ENCODE assay signal across 20 cellular contexts in the genomic region with DNA sequence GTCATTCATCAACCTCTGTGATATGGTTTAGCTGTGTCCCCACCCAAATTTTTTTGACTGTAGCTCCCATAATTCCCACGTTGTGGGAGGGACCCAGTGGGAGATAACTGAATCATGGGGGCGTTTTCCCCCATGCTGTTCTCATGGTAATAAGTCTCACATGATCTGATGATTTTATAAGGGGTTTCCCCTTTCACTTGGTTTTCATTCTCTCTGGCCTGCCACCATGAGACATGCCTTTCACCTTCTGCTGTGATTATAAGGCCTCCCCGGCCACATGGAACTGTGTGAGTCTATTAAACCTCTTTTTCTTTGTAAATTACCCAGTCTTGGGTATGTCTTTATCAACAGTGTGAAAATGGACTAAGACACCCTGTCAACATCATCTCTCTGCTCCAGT. TPM values are rescaled to one million over a fixed set of nuclear protein-coding genes. Genes with fewer than 3 reads are reported as not detected.
DNase-seq lines count a peak whose midpoint lies in the region; ATAC-seq and TF ChIP-seq lines count a peak whose summit lies in the region.
"Had no signal": no experiment of that assay in that cellular context is flagged by ENCODE, and none has a peak within 500 bp of the region (broad histone marks: within the 10 kb centered on the region; RNA-seq: fewer than 3 reads in every experiment).

No MANE protein-coding gene starts in this region.

- peak overlapping the region; percentile 5 for H3K27ac Mint-ChIP-seq in activated CD4-positive, alpha-beta memory T cell treated with anti-CD3 and anti-CD28 coated beads for 36 hours
- no peak overlapping the region for H3K27ac Mint-ChIP-seq in activated CD4-positive, alpha-beta memory T cell treated with anti-CD3 and anti-CD28 coated beads, Interleukin-2, amount 10 ng/mL, durations not matched to agents 7 days and 5 days
- H3K27ac Mint-ChIP-seq in activated naive CD4-positive, alpha-beta T cell treated with anti-CD3 and anti-CD28 coated beads, Interleukin-2, amount 50 U/mL, for 72 hours: peak overlapping the region; percentile 41 to 85
- no peak overlapping the region for H3K27ac Mint-ChIP-seq in activated naive CD4-positive, alpha-beta T cell treated with anti-CD3 and anti-CD28 coated beads, Interleukin-2, amount 10 ng/mL, durations not matched to agents 7 days and 5 days
- peak overlapping the region; percentile 44 for H3K27ac Mint-ChIP-seq in activated naive CD8-positive, alpha-beta T cell treated with anti-CD3 and anti-CD28 coated beads, Interleukin-2, amount 50 U/mL, for 24 hours
- H3K27ac Mint-ChIP-seq in stimulated activated naive CD8-positive, alpha-beta T cell treated with anti-CD3 and anti-CD28 coated beads, Interleukin-15, Interleukin-2, amounts not matched to agents 100 ng/mL and 50 ng/mL, for 24 hours: peak overlapping the region; percentile 32
- H3K27ac Mint-ChIP-seq: B cell had no signal

- no peaks in the 10 kb centered on the region for H3K27me3 Mint-ChIP-seq in activated CD4-positive, alpha-beta memory T cell treated with anti-CD3 and anti-CD28 coated beads for 36 hours
- no peaks in the 10 kb centered on the region for H3K27me3 Mint-ChIP-seq in activated CD4-positive, alpha-beta memory T cell treated with anti-CD3 and anti-CD28 coated beads, Interleukin-2, amount 10 ng/mL, durations not matched to agents 7 days and 5 days
- no peaks in the 10 kb centered on the region for H3K27me3 Mint-ChIP-seq in activated naive CD4-positive, alpha-beta T cell treated with anti-CD3 and anti-CD28 coated beads, Interleukin-2, amount 10 ng/mL, durations not matched to agents 7 days and 5 days
- H3K27me3 Mint-ChIP-seq in activated naive CD8-positive, alpha-beta T cell treated with anti-CD3 and anti-CD28 coated beads, Interleukin-2, amount 50 U/mL, for 24 hours: no peaks in the 10 kb centered on the region
- H3K27me3 Mint-ChIP-seq in stimulated activated naive CD8-positive, alpha-beta T cell treated with anti-CD3 and anti-CD28 coated beads, Interleukin-15, Interleukin-2, amounts not matched to agents 100 ng/mL and 50 ng/mL, for 24 hours: no peaks in the 10 kb centered on the region
- H3K27me3 Mint-ChIP-seq: B cell had no signal

- TF ChIP-seq CTCF in vagina (IDR thresholded peaks at IDR 0.05): no peak

- POLR2A ChIA-PET in activated CD4-positive, alpha-beta memory T cell treated with anti-CD3 and anti-CD28 coated beads for 36 hours (lab: Charles Lee): no interaction called here
- POLR2A ChIA-PET in activated CD4-positive, alpha-beta memory T cell treated with anti-CD3 and anti-CD28 coated beads, Interleukin-2, amount 10 ng/mL, durations not matched to agents 7 days and 5 days (lab: Charles Lee): no interaction called here

- no peak for DNase-seq in activated CD4-positive, alpha-beta memory T cell treated with anti-CD3 and anti-CD28 coated beads for 36 hours
- no peak for DNase-seq in activated CD4-positive, alpha-beta memory T cell treated with anti-CD3 and anti-CD28 coated beads, Interleukin-2, amount 10 ng/mL, durations not matched to agents 7 days and 5 days
- no peak for DNase-seq in activated naive CD4-positive, alpha-beta T cell treated with anti-CD3 and anti-CD28 coated beads, Interleukin-2, amount 50 U/mL, for 72 hours (ENCODE audit: low spot score in 2 of 2)
- no peak for DNase-seq in activated naive CD4-positive, alpha-beta T cell treated with anti-CD3 and anti-CD28 coated beads, Interleukin-2, amount 10 ng/mL, durations not matched to agents 7 days and 5 days
- DNase-seq in activated naive CD8-positive, alpha-beta T cell treated with anti-CD3 and anti-CD28 coated beads, Interleukin-2, amount 50 U/mL, for 24 hours: no peak
- no peak for DNase-seq in vagina (ENCODE audit: extremely low spot score in 2 of 2)
- DNase-seq: DMS79, Kasumi-1, NCI-H1694 treated with DMSO at 0.1 percent for 48 hours, NCI-H2081 treated with DMSO at 0.1 percent for 48 hours, NCI-H2171 treated with DMSO at 0.1 percent for 48 hours, NCI-H524 treated with DMSO at 0.1 percent for 48 hours, NCI-H82, SJCRH30 had no signal

- intact Hi-C loops in activated CD4-positive, alpha-beta memory T cell treated with anti-CD3 and anti-CD28 coated beads for 36 hours (cut with micrococcal nuclease): no loop called here
- intact Hi-C loops in vagina (cut with DNase I): no loop called here

- no peak overlapping the region for H3K27ac ChIP-seq in vagina
- H3K27ac ChIP-seq: SJCRH30 had no signal

- ATAC-seq in activated naive CD4-positive, alpha-beta T cell treated with anti-CD3 and anti-CD28 coated beads, Interleukin-2, amount 50 U/mL, for 72 hours: peak in 1 of 2 donors; percentile 48
- peak; percentile 47 for ATAC-seq in activated naive CD8-positive, alpha-beta T cell treated with anti-CD3 and anti-CD28 coated beads, Interleukin-2, amount 50 U/mL, for 24 hours
- no peak for ATAC-seq in HG03175 (IDR thresholded peaks at IDR 0.05; ENCODE audit: unreplicated experiment)
- ATAC-seq: Panc1 had no signal

- peaks cover 0 to 53% of the 10 kb centered on the region in 2 donors for H3K36me3 ChIP-seq in vagina
- H3K36me3 ChIP-seq: SJCRH30 had no signal

- TF ChIP-seq POLR2A in vagina (IDR thresholded peaks at IDR 0.05): no peak

- H3K4me1 ChIP-seq in vagina: no peaks in the 10 kb centered on the region
- H3K4me1 ChIP-seq: SJCRH30 had no signal

- H3K4me3 ChIP-seq in vagina: no peak overlapping the region
- H3K4me3 ChIP-seq: SJCRH30 had no signal

- H3K4me3 Mint-ChIP-seq in activated CD4-positive, alpha-beta memory T cell treated with anti-CD3 and anti-CD28 coated beads for 36 hours: no peak overlapping the region
- H3K4me3 Mint-ChIP-seq in activated CD4-positive, alpha-beta memory T cell treated with anti-CD3 and anti-CD28 coated beads, Interleukin-2, amount 10 ng/mL, durations not matched to agents 7 days and 5 days: no peak overlapping the region
- H3K4me3 Mint-ChIP-seq in activated naive CD4-positive, alpha-beta T cell treated with anti-CD3 and anti-CD28 coated beads, Interleukin-2, amount 10 ng/mL, durations not matched to agents 7 days and 5 days: no peak overlapping the region
- H3K4me3 Mint-ChIP-seq in activated naive CD8-positive, alpha-beta T cell treated with anti-CD3 and anti-CD28 coated beads, Interleukin-2, amount 50 U/mL, for 24 hours: no peak overlapping the region
- no peak overlapping the region for H3K4me3 Mint-ChIP-seq in stimulated activated naive CD8-positive, alpha-beta T cell treated with anti-CD3 and anti-CD28 coated beads, Interleukin-15, Interleukin-2, amounts not matched to agents 100 ng/mL and 50 ng/mL, for 24 hours
- H3K4me3 Mint-ChIP-seq: B cell, CD14-positive monocyte had no signal

- no peaks in the 10 kb centered on the region for H3K9me3 ChIP-seq in vagina
- H3K9me3 ChIP-seq: SJCRH30 had no signal

- H3K9me3 Mint-ChIP-seq in activated CD4-positive, alpha-beta memory T cell treated with anti-CD3 and anti-CD28 coated beads for 36 hours: no peaks in the 10 kb centered on the region
- H3K9me3 Mint-ChIP-seq in activated CD4-positive, alpha-beta memory T cell treated with anti-CD3 and anti-CD28 coated beads, Interleukin-2, amount 10 ng/mL, durations not matched to agents 7 days and 5 days: no peaks in the 10 kb centered on the region
- H3K9me3 Mint-ChIP-seq in activated naive CD4-positive, alpha-beta T cell treated with anti-CD3 and anti-CD28 coated beads, Interleukin-2, amount 50 U/mL, for 72 hours: no peaks in the 10 kb centered on the region
- no peaks in the 10 kb centered on the region for H3K9me3 Mint-ChIP-seq in activated naive CD4-positive, alpha-beta T cell treated with anti-CD3 and anti-CD28 coated beads, Interleukin-2, amount 10 ng/mL, durations not matched to agents 7 days and 5 days
- H3K9me3 Mint-ChIP-seq in activated naive CD8-positive, alpha-beta T cell treated with anti-CD3 and anti-CD28 coated beads, Interleukin-2, amount 50 U/mL, for 24 hours: no peaks in the 10 kb centered on the region
- H3K9me3 Mint-ChIP-seq in stimulated activated naive CD8-positive, alpha-beta T cell treated with anti-CD3 and anti-CD28 coated beads, Interleukin-15, Interleukin-2, amounts not matched to agents 100 ng/mL and 50 ng/mL, for 24 hours: no peaks in the 10 kb centered on the region
- H3K9me3 Mint-ChIP-seq: CD14-positive monocyte had no signal

- H3K4me1 Mint-ChIP-seq in activated CD4-positive, alpha-beta memory T cell treated with anti-CD3 and anti-CD28 coated beads for 36 hours (ENCODE audit: low read depth): peaks cover 11% of the 10 kb centered on the region
- H3K4me1 Mint-ChIP-seq in activated CD4-positive, alpha-beta memory T cell treated with anti-CD3 and anti-CD28 coated beads, Interleukin-2, amount 10 ng/mL, durations not matched to agents 7 days and 5 days: peaks cover 10% of the 10 kb centered on the region
- H3K4me1 Mint-ChIP-seq in activated naive CD4-positive, alpha-beta T cell treated with anti-CD3 and anti-CD28 coated beads, Interleukin-2, amount 10 ng/mL, durations not matched to agents 7 days and 5 days: peaks cover 3% of the 10 kb centered on the region
- H3K4me1 Mint-ChIP-seq in activated naive CD8-positive, alpha-beta T cell treated with anti-CD3 and anti-CD28 coated beads, Interleukin-2, amount 50 U/mL, for 24 hours: peaks cover 14% of the 10 kb centered on the region
- H3K4me1 Mint-ChIP-seq in stimulated activated naive CD8-positive, alpha-beta T cell treated with anti-CD3 and anti-CD28 coated beads, Interleukin-15, Interleukin-2, amounts not matched to agents 100 ng/mL and 50 ng/mL, for 24 hours (ENCODE audit: low read depth): peaks cover 10% of the 10 kb centered on the region
- H3K4me1 Mint-ChIP-seq: CD14-positive monocyte had no signal

- H3K27me3 ChIP-seq in vagina: no peaks in the 10 kb centered on the region
- H3K27me3 ChIP-seq: SJCRH30 had no signal

- H3K36me3 Mint-ChIP-seq in activated CD4-positive, alpha-beta memory T cell treated with anti-CD3 and anti-CD28 coated beads for 36 hours: peaks cover 31% of the 10 kb centered on the region
- H3K36me3 Mint-ChIP-seq in activated CD4-positive, alpha-beta memory T cell treated with anti-CD3 and anti-CD28 coated beads, Interleukin-2, amount 10 ng/mL, durations not matched to agents 7 days and 5 days (ENCODE audit: low read depth): peaks cover 57% of the 10 kb centered on the region
- H3K36me3 Mint-ChIP-seq in activated naive CD4-positive, alpha-beta T cell treated with anti-CD3 and anti-CD28 coated beads, Interleukin-2, amount 50 U/mL, for 72 hours: peaks cover 6 to 12% of the 10 kb centered on the region in 2 donors
- peaks cover 45% of the 10 kb centered on the region for H3K36me3 Mint-ChIP-seq in activated naive CD4-positive, alpha-beta T cell treated with anti-CD3 and anti-CD28 coated beads, Interleukin-2, amount 10 ng/mL, durations not matched to agents 7 days and 5 days
- H3K36me3 Mint-ChIP-seq in activated naive CD8-positive, alpha-beta T cell treated with anti-CD3 and anti-CD28 coated beads, Interleukin-2, amount 50 U/mL, for 24 hours (ENCODE audit: low read depth): peaks cover 45% of the 10 kb centered on the region
- H3K36me3 Mint-ChIP-seq in stimulated activated naive CD8-positive, alpha-beta T cell treated with anti-CD3 and anti-CD28 coated beads, Interleukin-15, Interleukin-2, amounts not matched to agents 100 ng/mL and 50 ng/mL, for 24 hours (ENCODE audit: low read depth): peaks cover 56% of the 10 kb centered on the region

- CTCF ChIA-PET in activated CD4-positive, alpha-beta memory T cell treated with anti-CD3 and anti-CD28 coated beads for 36 hours (lab: Charles Lee): no interaction called here
- CTCF ChIA-PET in activated CD4-positive, alpha-beta memory T cell treated with anti-CD3 and anti-CD28 coated beads, Interleukin-2, amount 10 ng/mL, durations not matched to agents 7 days and 5 days (lab: Charles Lee): interaction anchor here (0.7 kb wide), 1 partner anchor 12 kb away, joined by 4 read pairs; no protein-coding TSS in a partner anchor
- CTCF ChIA-PET in activated naive CD4-positive, alpha-beta T cell treated with anti-CD3 and anti-CD28 coated beads, Interleukin-2, amount 10 ng/mL, durations not matched to agents 7 days and 5 days (lab: Charles Lee): no interaction called here

RNA-seq across cellular contexts. Expression of a gene that starts 8.8 kb away (rescaled TPM):
- total RNA-seq in activated CD4-positive, alpha-beta memory T cell treated with anti-CD3 and anti-CD28 coated beads for 36 hours: 10 to 100 TPM; 21.4 to 22.3 TPM
- 10 to 100 TPM; 34.6 to 35.0 TPM for total RNA-seq in activated CD4-positive, alpha-beta memory T cell treated with anti-CD3 and anti-CD28 coated beads, Interleukin-2, amount 10 ng/mL, durations not matched to agents 7 days and 5 days
- 10 to 100 TPM; 39.0 to 60.1 TPM for total RNA-seq in activated naive CD4-positive, alpha-beta T cell treated with anti-CD3 and anti-CD28 coated beads, Interleukin-2, amount 50 U/mL, for 72 hours
- 49.8 TPM for total RNA-seq in vagina

RNA-seq across cellular contexts. Expression of a gene that starts 11.4 kb away (rescaled TPM):
- 1,000 to 10,000 TPM; 1,852 to 1,922 TPM for total RNA-seq in activated CD4-positive, alpha-beta memory T cell treated with anti-CD3 and anti-CD28 coated beads for 36 hours
- total RNA-seq in activated CD4-positive, alpha-beta memory T cell treated with anti-CD3 and anti-CD28 coated beads, Interleukin-2, amount 10 ng/mL, durations not matched to agents 7 days and 5 days: 1,000 to 10,000 TPM; 1,257 to 1,287 TPM
- total RNA-seq in activated naive CD4-positive, alpha-beta T cell treated with anti-CD3 and anti-CD28 coated beads, Interleukin-2, amount 50 U/mL, for 72 hours: 1,000 to 10,000 TPM; 1,843 to 2,330 TPM
- total RNA-seq in vagina: 1,843 TPM

RNA-seq across cellular contexts. Expression of a gene that starts 11.9 kb away (rescaled TPM):
- total RNA-seq in activated CD4-positive, alpha-beta memory T cell treated with anti-CD3 and anti-CD28 coated beads for 36 hours: 10 to 100 TPM; 86.4 to 87.8 TPM
- total RNA-seq in activated CD4-positive, alpha-beta memory T cell treated with anti-CD3 and anti-CD28 coated beads, Interleukin-2, amount 10 ng/mL, durations not matched to agents 7 days and 5 days: 10 to 100 TPM; 67.0 to 71.1 TPM
- total RNA-seq in activated naive CD4-positive, alpha-beta T cell treated with anti-CD3 and anti-CD28 coated beads, Interleukin-2, amount 50 U/mL, for 72 hours: 100 to 1,000 TPM in 1 of 2 donors, 10 to 100 TPM in 1; 67.3 to 123 TPM
- 40.0 TPM for total RNA-seq in vagina

RNA-seq across cellular contexts. Expression of a gene that starts 24.0 kb away (rescaled TPM):
- total RNA-seq in activated CD4-positive, alpha-beta memory T cell treated with anti-CD3 and anti-CD28 coated beads for 36 hours: 10 to 100 TPM; 33.4 to 37.0 TPM
- 10 to 100 TPM; 31.6 to 33.9 TPM for total RNA-seq in activated CD4-positive, alpha-beta memory T cell treated with anti-CD3 and anti-CD28 coated beads, Interleukin-2, amount 10 ng/mL, durations not matched to agents 7 days and 5 days
- total RNA-seq in activated naive CD4-positive, alpha-beta T cell treated with anti-CD3 and anti-CD28 coated beads, Interleukin-2, amount 50 U/mL, for 72 hours: 10 to 100 TPM; 22.3 to 33.4 TPM
- total RNA-seq in vagina: 16.0 TPM

RNA-seq across cellular contexts. Expression of a gene that starts 35.1 kb away (rescaled TPM):
- total RNA-seq in activated CD4-positive, alpha-beta memory T cell treated with anti-CD3 and anti-CD28 coated beads for 36 hours: not detected
- total RNA-seq in activated CD4-positive, alpha-beta memory T cell treated with anti-CD3 and anti-CD28 coated beads, Interleukin-2, amount 10 ng/mL, durations not matched to agents 7 days and 5 days: not detected
- total RNA-seq in activated naive CD4-positive, alpha-beta T cell treated with anti-CD3 and anti-CD28 coated beads, Interleukin-2, amount 50 U/mL, for 72 hours: not detected
- total RNA-seq in vagina: not detected
- total RNA-seq: B cell, MCF 10A, SJCRH30 had no signal

Comparison
In these comparisons a context has a peak if more than half of its experiments do, and no peak if none do; other contexts are left out.
1. H3K27ac Mint-ChIP-seq: peak in activated CD4-positive, alpha-beta memory T cell treated with anti-CD3 and anti-CD28 coated beads for 36 hours (single experiment), activated naive CD4-positive, alpha-beta T cell treated with anti-CD3 and anti-CD28 coated beads, Interleukin-2, amount 50 U/mL, for 72 hours (2 of 2), activated naive CD8-positive, alpha-beta T cell treated with anti-CD3 and anti-CD28 coated beads, Interleukin-2, amount 50 U/mL, for 24 hours (single experiment) and stimulated activated naive CD8-positive, alpha-beta T cell treated with anti-CD3 and anti-CD28 coated beads, Interleukin-15, Interleukin-2, amounts not matched to agents 100 ng/mL and 50 ng/mL, for 24 hours (single experiment); none in activated CD4-positive, alpha-beta memory T cell treated with anti-CD3 and anti-CD28 coated beads, Interleukin-2, amount 10 ng/mL, durations not matched to agents 7 days and 5 days (single experiment) and activated naive CD4-positive, alpha-beta T cell treated with anti-CD3 and anti-CD28 coated beads, Interleukin-2, amount 10 ng/mL, durations not matched to agents 7 days and 5 days (single experiment).